Comparison of ENCODE assay signal across 24 cellular contexts in the genomic region with DNA sequence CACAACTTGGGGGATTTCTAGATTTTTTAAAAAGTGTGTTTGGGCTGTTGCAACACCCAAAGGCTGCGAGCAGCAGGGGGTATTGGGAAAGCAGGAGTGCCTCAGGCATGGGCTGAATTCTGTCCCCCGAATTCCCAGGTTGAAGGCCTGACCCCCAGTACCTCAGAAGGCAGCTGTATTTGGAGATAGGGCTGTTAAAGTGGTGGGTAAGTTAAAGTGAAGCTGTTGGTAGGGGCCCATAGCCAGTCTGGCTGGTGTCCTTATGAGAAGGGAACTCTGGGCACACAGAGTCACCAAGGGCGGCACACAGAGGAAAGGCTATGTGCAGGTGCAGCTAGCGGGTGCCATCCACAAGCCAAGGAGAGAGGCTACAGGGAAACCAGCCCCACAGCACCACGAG.
"Had no signal": no experiment of that assay in that cellular context is flagged by ENCODE, and none has a peak within 500 bp of the region (broad histone marks: within the 10 kb centered on the region; RNA-seq: fewer than 3 reads in every experiment).

No MANE protein-coding gene starts in this region.

- H3K27me3 Mint-ChIP-seq: dendritic cell treated with granulocyte-macrophage colony-stimulating factor and Interleukin-4, amounts not matched to agents 40 ng/mL and 50 ng/mL, for 4 days had no signal

- H3K4me3 Mint-ChIP-seq: dendritic cell treated with granulocyte-macrophage colony-stimulating factor and Interleukin-4, amounts not matched to agents 40 ng/mL and 50 ng/mL, for 4 days; effector memory CD8-positive, alpha-beta T cell; endodermal cell had no signal

- H3K9me3 ChIP-seq: colonic mucosa, esophagus squamous epithelium, gastrocnemius medialis had no signal

- H3K36me3 ChIP-seq: colonic mucosa, esophagus squamous epithelium, gastrocnemius medialis, gastroesophageal sphincter, heart left ventricle, heart right ventricle had no signal

- H3K4me1 ChIP-seq: colonic mucosa, esophagus squamous epithelium, foreskin keratinocyte, gastrocnemius medialis, gastroesophageal sphincter, heart left ventricle, heart right ventricle had no signal

- H3K27ac ChIP-seq: colonic mucosa, coronary artery, dorsolateral prefrontal cortex, epithelial cell of prostate, esophagus squamous epithelium, foreskin keratinocyte, gastrocnemius medialis, gastroesophageal sphincter, heart left ventricle, heart right ventricle had no signal

- ATAC-seq: effector memory CD8-positive, alpha-beta T cell; esophagus mucosa; foreskin keratinocyte; gastrocnemius medialis; gastroesophageal sphincter; heart left ventricle; heart right ventricle had no signal

- H3K4me3 ChIP-seq: colonic mucosa, coronary artery, dorsolateral prefrontal cortex, esophagus squamous epithelium, gastrocnemius medialis, gastroesophageal sphincter, heart left ventricle, heart right ventricle had no signal

- H3K27me3 ChIP-seq: colonic mucosa, foreskin keratinocyte, gastrocnemius medialis had no signal

- DNase-seq: colonic mucosa; cortex of kidney; dermis blood vessel endothelial cell; dorsolateral prefrontal cortex; effector CD4-positive, alpha-beta T cell; effector CD8-positive, alpha-beta T cell; effector memory CD4-positive, alpha-beta T cell; effector memory CD8-positive, alpha-beta T cell; endodermal cell; erythroblast; esophagus squamous epithelium; foreskin fibroblast; foreskin keratinocyte; foreskin melanocyte; gastrocnemius medialis; glutamatergic neuron; head of caudate nucleus; heart left ventricle; heart right ventricle had no signal

- H3K27ac Mint-ChIP-seq: dendritic cell treated with granulocyte-macrophage colony-stimulating factor and Interleukin-4, amounts not matched to agents 40 ng/mL and 50 ng/mL, for 4 days; effector memory CD8-positive, alpha-beta T cell; endodermal cell had no signal

- H3K9me3 Mint-ChIP-seq: dendritic cell treated with granulocyte-macrophage colony-stimulating factor and Interleukin-4, amounts not matched to agents 40 ng/mL and 50 ng/mL, for 4 days; endodermal cell had no signal
